Comparison of ENCODE assay signal across 8 cellular contexts in genomic region chr7:104982773-104983619, GRCh38. TPM values are rescaled to one million over a fixed set of nuclear protein-coding genes. Genes with fewer than 3 reads are reported as not detected.
DNase-seq lines count a peak whose midpoint lies in the region; FAIRE-seq and TF ChIP-seq lines count a peak whose summit lies in the region.

No MANE protein-coding gene starts in this region.

- no peak for FAIRE-seq in astrocyte (lab: Jason Lieb, UNC)

- H3K36me3 ChIP-seq in GM06990 (ENCODE audit: control insufficient read depth, insufficient read depth, low read length) = peaks cover 2% of the 10 kb centered on the region
- H3K36me3 ChIP-seq in astrocyte (ENCODE audit: insufficient read depth, low read length) = no peaks in the 10 kb centered on the region

- peak overlapping the region; percentile 98 for H3K27ac ChIP-seq in astrocyte (ENCODE audit: low read depth, low read length)

- TF ChIP-seq POLR2A in lower leg skin (IDR thresholded peaks at IDR 0.05) = no peak

- DNase-seq in GM06990 (ENCODE audit: extremely low read depth, insufficient read length) (no peak), NCI-H146 treated with DMSO at 0.1 percent for 48 hours (lab: John Stamatoyannopoulos, UW; ENCODE audit: unreplicated experiment) (peak; percentile 66), astrocyte (ENCODE audit: low read depth) (no peak), lower leg skin (ENCODE audit: low spot score in 2 of 2) (no peak), type B pancreatic cell (ENCODE audit: extremely low spot score, unreplicated experiment) (no peak), iPS-NIHi11 (ENCODE audit: low spot score) (no peak), NCI-H524 treated with DMSO at 0.1 percent for 48 hours (lab: John Stamatoyannopoulos, UW) (no peak), epidermal melanocyte (ENCODE audit: insufficient read length, low spot score) (no peak)

- WGBS in lower leg skin, 2 donors = 15 to 19% methylated on average over 15 of the region's 15 CpGs

- intact Hi-C loops in lower leg skin (cut with DNase I; ENCODE audit: low total_unique reads) = no loop called here

- H3K4me3 Mint-ChIP-seq in astrocyte (ENCODE audit: unreplicated experiment) = peak overlapping the region; percentile 88
- H3K4me3 Mint-ChIP-seq in type B pancreatic cell = peak overlapping the region; percentile 100

- peaks cover 58% of the 10 kb centered on the region for H3K4me1 ChIP-seq in astrocyte (ENCODE audit: insufficient read depth, low read length)

- H4K20me1 ChIP-seq in astrocyte (ENCODE audit: insufficient read depth, low read length) = peaks cover 41% of the 10 kb centered on the region

- peaks cover 36% of the 10 kb centered on the region for H3K79me2 ChIP-seq in astrocyte (ENCODE audit: insufficient read depth, low read length)

- H3K4me2 ChIP-seq in astrocyte (ENCODE audit: low read length) = peak overlapping the region; percentile 86

- H3K9me3 Mint-ChIP-seq in astrocyte (ENCODE audit: unreplicated experiment) = no peaks in the 10 kb centered on the region
- no peaks in the 10 kb centered on the region for H3K9me3 Mint-ChIP-seq in type B pancreatic cell

- H3K27me3 Mint-ChIP-seq in astrocyte (ENCODE audit: low read depth, unreplicated experiment) = no peaks in the 10 kb centered on the region
- H3K27me3 Mint-ChIP-seq in type B pancreatic cell = no peaks in the 10 kb centered on the region

- peak overlapping the region; percentile 95 for H3K9ac ChIP-seq in astrocyte (ENCODE audit: low read length)

- no peak for TF ChIP-seq CTCF in GM06990 (IDR thresholded peaks at IDR 0.05; ENCODE audit: insufficient read depth, low read length, poor library complexity, severe bottlenecking)
- TF ChIP-seq CTCF in astrocyte (IDR thresholded peaks at IDR 0.05; ENCODE audit: insufficient read depth, low read depth, low read length) = no peak
- no peak for TF ChIP-seq CTCF in lower leg skin (IDR thresholded peaks at IDR 0.05)
- TF ChIP-seq CTCF in type B pancreatic cell (conservative IDR thresholded peaks at IDR 0.05) = no peak

- H3K27me3 ChIP-seq in GM06990 (replicated peaks; ENCODE audit: control insufficient read depth, insufficient read depth, low read length) (no peaks in the 10 kb centered on the region), astrocyte (ENCODE audit: insufficient read depth, low read length) (no peaks in the 10 kb centered on the region)

- H3K9me3 ChIP-seq in astrocyte (ENCODE audit: insufficient read depth, low read depth, low read length) = no peaks in the 10 kb centered on the region

- H3K4me1 Mint-ChIP-seq in astrocyte (ENCODE audit: low read depth, unreplicated experiment) (peaks cover 78% of the 10 kb centered on the region), type B pancreatic cell (ENCODE audit: unreplicated experiment) (peaks cover 65% of the 10 kb centered on the region)

- H2AFZ ChIP-seq in astrocyte (ENCODE audit: low read depth, low read length) = peak overlapping the region; percentile 84

- H3K36me3 Mint-ChIP-seq in astrocyte (ENCODE audit: low read depth, unreplicated experiment) = peaks cover 2% of the 10 kb centered on the region
- no peaks in the 10 kb centered on the region for H3K36me3 Mint-ChIP-seq in type B pancreatic cell

- H3K4me3 ChIP-seq in GM06990 (replicated peaks; ENCODE audit: low read depth, low read length) (peak overlapping the region; percentile 78), astrocyte (ENCODE audit: insufficient read depth, low read depth, low read length) (peak overlapping the region; percentile 69), lower leg skin (ENCODE audit: low read depth, poor library complexity, severe bottlenecking) (peak overlapping the region; percentile 53)

- H3K27ac Mint-ChIP-seq in astrocyte (ENCODE audit: unreplicated experiment) (peak overlapping the region; percentile 100), type B pancreatic cell (peak overlapping the region; percentile 100)

RNA-seq across cellular contexts. Expression of gene KMT2E, which starts 31.0 kb away (rescaled TPM):
- total RNA-seq in astrocyte = 57.4 and 62.5 TPM in 2 replicates
- 100 to 1,000 TPM in 3 of 4 donors, 10 to 100 TPM in 1; 86.4 to 130 (median 114) TPM for total RNA-seq in lower leg skin
- total RNA-seq in type B pancreatic cell (ENCODE audit: low replicate concordance) = 63.0 and 75.6 TPM in 2 replicates
